In genomic region chr1:38728176-38728908, GRCh38 we compare ENCODE assay signal across 9 cellular contexts.
DNase-seq lines count a peak whose midpoint lies in the region; ATAC-seq and TF ChIP-seq lines count a peak whose summit lies in the region.
"Had no signal": no experiment of that assay in that cellular context is flagged by ENCODE, and none has a peak within 500 bp of the region (broad histone marks: within the 10 kb centered on the region; RNA-seq: fewer than 3 reads in every experiment).

No MANE protein-coding gene starts in this region.

- no peak overlapping the region for H2AFZ ChIP-seq in mesenchymal stem cell (ENCODE audit: low read depth, low read length)

- in situ Hi-C loops in ACHN (cut with HindIII; ENCODE audit: low pct_ligation_motif_present, low pct_unique_long_range_greater_than_20kb, low sequenced_read_pairs), result no loop called here

- H3K14ac ChIP-seq in mesenchymal stem cell (ENCODE audit: low read length in 2 of 2), result no peak overlapping the region

- H3K4me2 ChIP-seq in mesenchymal stem cell (ENCODE audit: low read length, poor library complexity, severe bottlenecking), result no peak overlapping the region

- H3K27ac Mint-ChIP-seq in endodermal cell, result no peak overlapping the region

- H3K4me3 Mint-ChIP-seq in endodermal cell, result peak overlapping the region; percentile 19

- WGBS in endodermal cell (ENCODE audit: insufficient coverage in 1 of 2, insufficient read length in 1 of 2), 2 experiments, result 68 to 87% methylated on average over 3 to 14 of the region's 14 CpGs
- WGBS in mesenchymal stem cell, result 3% methylated on average over 13 of the region's 14 CpGs

- peak overlapping the region in 1 of 2 experiments; percentile 51 for H3K4ac ChIP-seq in mesenchymal stem cell (ENCODE audit: low read depth in 1 of 2, low read length in 2 of 2)

- H2BK12ac ChIP-seq in mesenchymal stem cell (ENCODE audit: low read length in 2 of 2), result peak overlapping the region; percentile 38 to 86

- H4K8ac ChIP-seq in mesenchymal stem cell (ENCODE audit: low read length), result peak overlapping the region; percentile 40

- H3K36me3 ChIP-seq in endodermal cell (ENCODE audit: control insufficient read depth, insufficient read depth, low read length), result no peaks in the 10 kb centered on the region
- H3K36me3 ChIP-seq in mesenchymal stem cell (ENCODE audit: control insufficient read depth in 1 of 2, insufficient read depth in 2 of 2, low read depth in 1 of 2, low read length in 2 of 2), result no peaks in the 10 kb centered on the region
- H3K36me3 ChIP-seq in WERI-Rb-1, result no peaks in the 10 kb centered on the region

- H3K9ac ChIP-seq in endodermal cell (ENCODE audit: extremely low read depth, low read length, poor library complexity, severe bottlenecking), result no peak overlapping the region
- H3K9ac ChIP-seq in mesenchymal stem cell (ENCODE audit: low read length), result peak overlapping the region; percentile 30

- H2BK15ac ChIP-seq in mesenchymal stem cell (ENCODE audit: low read depth, poor library complexity, severe bottlenecking), result peak overlapping the region; percentile 65

- no peaks in the 10 kb centered on the region for H3K36me3 Mint-ChIP-seq in endodermal cell (ENCODE audit: low read depth)

- H3K27ac ChIP-seq in endodermal cell (ENCODE audit: low read depth, low read length) (peak overlapping the region; percentile 64), mesenchymal stem cell (ENCODE audit: low read length, poor library complexity, severe bottlenecking) (no peak overlapping the region), WERI-Rb-1 (no peak overlapping the region)

- no peak overlapping the region for H3K23ac ChIP-seq in mesenchymal stem cell (ENCODE audit: low read length in 2 of 2)

- no peak overlapping the region for H2AK5ac ChIP-seq in mesenchymal stem cell (ENCODE audit: low read length, severe bottlenecking)

- H3K9me3 ChIP-seq in endodermal cell (ENCODE audit: control insufficient read depth, low read length) (no peaks in the 10 kb centered on the region), mesenchymal stem cell (ENCODE audit: control insufficient read depth, low read length) (no peaks in the 10 kb centered on the region), WERI-Rb-1 (ENCODE audit: severe bottlenecking) (no peaks in the 10 kb centered on the region)

- H3K4me1 ChIP-seq in endodermal cell (ENCODE audit: control insufficient read depth, insufficient read depth, low read length), result peaks cover 10% of the 10 kb centered on the region
- no peaks in the 10 kb centered on the region for H3K4me1 ChIP-seq in mesenchymal stem cell (ENCODE audit: control insufficient read depth, insufficient read depth, low read depth, low read length)

- peak overlapping the region; percentile 71 for H2BK120ac ChIP-seq in mesenchymal stem cell (ENCODE audit: low read depth, low read length)

- peaks cover 69% of the 10 kb centered on the region for H3K27me3 Mint-ChIP-seq in endodermal cell (ENCODE audit: insufficient read depth)

- no peaks in the 10 kb centered on the region for H3K9me3 Mint-ChIP-seq in endodermal cell

- peak overlapping the region; percentile 58 to 95 for H3K18ac ChIP-seq in mesenchymal stem cell (ENCODE audit: low read depth in 1 of 2, low read length in 2 of 2)

- no peak for ATAC-seq in GM21786 (IDR thresholded peaks at IDR 0.05; ENCODE audit: unreplicated experiment)

- H2BK5ac ChIP-seq in mesenchymal stem cell (ENCODE audit: low read depth, low read length, poor library complexity, severe bottlenecking), result no peak overlapping the region

- no peak overlapping the region for H3K4me3 ChIP-seq in endodermal cell (ENCODE audit: low read length)
- H3K4me3 ChIP-seq in mesenchymal stem cell (ENCODE audit: insufficient read depth in 1 of 2, low read depth in 1 of 2, low read length in 2 of 2), result peak overlapping the region in 1 of 2 experiments; percentile 30
- no peak overlapping the region for H3K4me3 ChIP-seq in WERI-Rb-1 (ENCODE audit: low read depth, low read length)

- H4K91ac ChIP-seq in mesenchymal stem cell (ENCODE audit: low read length), result peak overlapping the region; percentile 25

- H3K27me3 ChIP-seq in endodermal cell (ENCODE audit: control insufficient read depth, insufficient read depth, low read length, poor library complexity, severe bottlenecking), result peaks cover 20% of the 10 kb centered on the region
- peaks cover 35 to 37% of the 10 kb centered on the region in 2 experiments for H3K27me3 ChIP-seq in mesenchymal stem cell (ENCODE audit: control insufficient read depth in 1 of 2, insufficient read depth in 1 of 2, low read length in 2 of 2)
- no peaks in the 10 kb centered on the region for H3K27me3 ChIP-seq in WERI-Rb-1 (ENCODE audit: insufficient read depth, low read depth, severe bottlenecking)

- DNase-seq in ACHN (peak; percentile 1), NCI-H1092 treated with DMSO at 0.1 percent for 48 hours (lab: John Stamatoyannopoulos, UW) (peak; percentile 30), endodermal cell (peak; percentile 61), mesenchymal stem cell (peak; percentile 88), NOMO-1 treated with dmso at 0.1 percent for 144 hours (lab: John Stamatoyannopoulos, UW; ENCODE audit: unreplicated experiment) (no peak), WERI-Rb-1 (no peak), activated gamma-delta T cell (lab: John Stamatoyannopoulos, UW) (no peak)
- DNase-seq: activated CD4-positive, alpha-beta T cell treated with anti-CD3 and anti-CD28 coated beads, Interleukin-2, amount 50 U/mL, for 1 hour had no signal

- H3K4me1 Mint-ChIP-seq in endodermal cell, result peaks cover 35% of the 10 kb centered on the region

- H3K79me1 ChIP-seq in mesenchymal stem cell (replicated peaks; ENCODE audit: low read length, poor library complexity, severe bottlenecking), result no peaks in the 10 kb centered on the region

- TF ChIP-seq CTCF in endodermal cell (conservative IDR thresholded peaks at IDR 0.05) (no peak), WERI-Rb-1 (IDR thresholded peaks at IDR 0.05; ENCODE audit: low read depth, low read length) (no peak)

Comparison
In these comparisons a context has a peak if more than half of its experiments do, and no peak if none do; other contexts are left out.
1. DNase-seq: peak in ACHN (single experiment), NCI-H1092 treated with DMSO at 0.1 percent for 48 hours (single experiment), endodermal cell (single experiment) and mesenchymal stem cell (single experiment); none in NOMO-1 treated with dmso at 0.1 percent for 144 hours (single experiment), WERI-Rb-1 (single experiment) and activated gamma-delta T cell (single experiment).